8 cellular contexts compared by ENCODE assay signal in the genomic region with DNA sequence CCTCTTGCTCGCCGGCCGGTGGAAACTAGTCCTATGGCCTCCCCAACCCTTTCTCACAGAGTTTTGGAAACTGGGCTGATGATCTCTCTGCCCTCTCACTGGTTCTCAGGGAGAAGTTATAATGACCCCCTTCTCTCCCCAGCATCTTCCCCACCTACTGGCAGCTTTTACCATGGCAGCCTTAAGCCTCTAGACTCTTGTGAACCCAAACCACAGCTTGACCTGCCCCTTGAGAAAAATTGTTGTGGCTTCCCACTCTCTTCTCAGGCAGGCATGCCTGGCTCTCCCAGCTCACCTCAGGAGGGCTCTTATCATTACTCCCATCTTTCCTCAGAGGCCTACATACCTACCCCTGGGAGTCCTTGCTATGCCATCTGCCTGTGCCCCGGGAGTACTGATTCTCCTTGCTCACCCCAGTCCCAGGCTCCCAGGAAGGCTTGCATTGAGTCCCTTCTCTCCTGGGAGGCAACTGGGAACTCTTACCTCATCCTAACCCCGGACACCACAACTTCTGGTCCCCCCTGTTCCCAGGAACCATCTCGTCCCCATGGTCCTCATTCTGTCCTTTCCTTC. TPM values are rescaled to one million over a fixed set of nuclear protein-coding genes. Genes with fewer than 3 reads are reported as not detected.
DNase-seq lines count a peak whose midpoint lies in the region; ATAC-seq and TF ChIP-seq lines count a peak whose summit lies in the region.

No MANE protein-coding gene starts in this region.

- CTCF ChIA-PET in PC-9 (lab: Charles Lee): interaction anchor here (0.7 kb wide), 1 partner anchor 22 kb away, joined by 4 read pairs; no protein-coding TSS in a partner anchor

- H3K27me3 ChIP-seq in left ventricle myocardium inferior (ENCODE audit: low read depth) (no peaks in the 10 kb centered on the region), PC-9 (ENCODE audit: insufficient read depth, low read depth) (no peaks in the 10 kb centered on the region), spleen (replicated peaks in 1 of 7) (no peaks in the 10 kb centered on the region), colonic mucosa (no peaks in the 10 kb centered on the region)

- WGBS in spleen, 5 donors: 91 to 95% (median 94%) methylated on average over 6 of the region's 6 CpGs

- no peak overlapping the region for H3K9ac ChIP-seq in colonic mucosa (ENCODE audit: low read depth in 2 of 2, low read length in 2 of 2)

- H2AFZ ChIP-seq in PC-9: no peak overlapping the region

- H3K4me3 ChIP-seq in left ventricle myocardium inferior (no peak overlapping the region), PC-9 (no peak overlapping the region), spleen (no peak overlapping the region), colonic mucosa (no peak overlapping the region)

- H3K79me2 ChIP-seq in PC-9 (ENCODE audit: low read depth): peaks cover 17% of the 10 kb centered on the region

- ATAC-seq in Right ventricle myocardium superior (ENCODE audit: poor library complexity) (no peak), HG03175 (IDR thresholded peaks at IDR 0.05; ENCODE audit: unreplicated experiment) (no peak), GM21825 (IDR thresholded peaks at IDR 0.05; ENCODE audit: unreplicated experiment) (no peak)

- TF ChIP-seq CTCF in left ventricle myocardium inferior (IDR thresholded peaks at IDR 0.05; ENCODE audit: borderline replicate concordance) (peak; percentile 15), PC-9 (conservative IDR thresholded peaks at IDR 0.05) (peak; percentile 32; the same call in 1 of the 2 replicates), spleen (IDR thresholded peaks at IDR 0.05 in 8 of 11, conservative IDR thresholded peaks at IDR 0.05 in 3 of 11) (peak in 5 of 11 experiments; percentile 19 to 47 (median 36)), colonic mucosa (IDR thresholded peaks at IDR 0.05) (no peak)

- H3K36me3 ChIP-seq in left ventricle myocardium inferior (peaks cover 26% of the 10 kb centered on the region), PC-9 (ENCODE audit: low read depth) (no peaks in the 10 kb centered on the region; the same call in 1 of the 2 replicates), spleen (peaks cover 0 to 55% (median 28%) of the 10 kb centered on the region in 6 donors), colonic mucosa (peaks cover 5% of the 10 kb centered on the region)

- H3K4me1 ChIP-seq in left ventricle myocardium inferior (peaks cover 44% of the 10 kb centered on the region), PC-9 (replicated peaks; ENCODE audit: insufficient read depth) (peaks cover 20% of the 10 kb centered on the region; the same call in 1 of the 2 replicates), spleen (peaks cover 0 to 51% (median 18%) of the 10 kb centered on the region in 6 donors), colonic mucosa (peaks cover 4% of the 10 kb centered on the region)

- peak overlapping the region; percentile 94 for H3K27ac ChIP-seq in left ventricle myocardium inferior (replicated peaks)
- H3K27ac ChIP-seq in PC-9: no peak overlapping the region
- H3K27ac ChIP-seq in spleen: peak overlapping the region in 5 of 8 donors; percentile 93 to 98 (median 96)
- H3K27ac ChIP-seq in colonic mucosa: no peak overlapping the region

- H3K9me2 ChIP-seq in PC-9 (ENCODE audit: insufficient read depth): no peaks in the 10 kb centered on the region

- no TSS peak for BruUV-seq in PC-9 (replicated peaks; lab: Mats Ljungman, UMichigan)

- TF ChIP-seq POLR2A in erythroblast (IDR thresholded peaks at IDR 0.05; ENCODE audit: low read length) (peak; percentile 10), spleen (IDR thresholded peaks at IDR 0.05) (no peak)

- H3K4me2 ChIP-seq in PC-9: peak overlapping the region; percentile 83; the same call in 1 of the 2 replicates

- peaks cover 39% of the 10 kb centered on the region for H3F3A ChIP-seq in PC-9 (ENCODE audit: insufficient read depth, low read depth)

- POLR2A ChIA-PET in PC-9 (lab: Charles Lee; ENCODE audit: unreplicated experiment): interaction anchor here (0.6 kb wide), 1 partner anchor 14 kb away, joined by 3 read pairs; no protein-coding TSS in a partner anchor

- no peak for DNase-seq in left ventricle myocardium inferior
- DNase-seq in Right ventricle myocardium superior: no peak
- peak in 1 of 2 experiments; percentile 25 for DNase-seq in PC-9
- peak; percentile 41 to 50 for DNase-seq in erythroblast (lab: John Stamatoyannopoulos, UW)
- DNase-seq in spleen: no peak
- no peak for DNase-seq in colonic mucosa

- no peaks in the 10 kb centered on the region for H4K20me1 ChIP-seq in PC-9 (ENCODE audit: insufficient read depth)

- no peaks in the 10 kb centered on the region for H3K9me3 ChIP-seq in left ventricle myocardium inferior (replicated peaks)
- H3K9me3 ChIP-seq in PC-9 (ENCODE audit: insufficient read depth, low read depth): no peaks in the 10 kb centered on the region
- H3K9me3 ChIP-seq in spleen: no peaks in the 10 kb centered on the region
- H3K9me3 ChIP-seq in colonic mucosa: no peaks in the 10 kb centered on the region

- intact Hi-C loops in left ventricle myocardium inferior (cut with micrococcal nuclease): no loop called here
- intact Hi-C loops in Right ventricle myocardium superior (cut with DNase I): loop anchor here (5.0 kb wide), 1 partner anchor 40 kb away; the partner anchor contains the start of genes LRRC41 and UQCRH
- intact Hi-C loops in PC-9 (cut with micrococcal nuclease; ENCODE audit: unreplicated experiment): loop anchor here (10.0 kb wide), 1 partner anchor 1327 kb away; the partner anchor contains the start of genes HECTD3 and UROD
- intact Hi-C loops in spleen (cut with DNase I; ENCODE audit: low total_unique reads): loop anchor here (5.0 kb wide), 1 partner anchor 40 kb away; the partner anchor contains the start of genes LRRC41 and UQCRH
- intact Hi-C loops in colonic mucosa (cut with DNase I): loop anchor here (10.0 kb wide), 1 partner anchor 97 kb away; the partner anchor contains the start of gene RAD54L

RNA-seq across cellular contexts. Expression of gene NSUN4, which starts 1.6 kb away (rescaled TPM):
- total RNA-seq in left ventricle myocardium inferior: 14.1 TPM
- 15.5 TPM for total RNA-seq in Right ventricle myocardium superior
- total RNA-seq in PC-9 (2021): 31.7 and 33.9 TPM in 2 replicates
- 10 to 100 TPM; 24.8 to 35.2 (median 28.0) TPM for total RNA-seq in spleen
- polyA plus RNA-seq in spleen: 10 to 100 TPM in 1 of 3 donors, 1 to 10 TPM in 2; 7.2 to 14.6 (median 7.6) TPM
- 10 to 100 TPM; 18.3 to 19.0 TPM for total RNA-seq in colonic mucosa

RNA-seq across cellular contexts. Expression of gene UQCRH, which starts 38.7 kb away (rescaled TPM):
- total RNA-seq in left ventricle myocardium inferior: 1,085 TPM
- 1,143 TPM for total RNA-seq in Right ventricle myocardium superior
- total RNA-seq in PC-9 (2021): 457 and 551 TPM in 2 replicates
- 100 to 1,000 TPM; 106 to 386 (median 149) TPM for total RNA-seq in spleen
- 100 to 1,000 TPM; 421 to 545 (median 474) TPM for polyA plus RNA-seq in spleen
- 100 to 1,000 TPM; 451 to 502 TPM for total RNA-seq in colonic mucosa

RNA-seq across cellular contexts. Expression of gene LRRC41, which starts 38.8 kb away (rescaled TPM):
- 38.8 TPM for total RNA-seq in left ventricle myocardium inferior
- 33.6 TPM for total RNA-seq in Right ventricle myocardium superior
- 65.9 and 66.3 TPM in 2 replicates for total RNA-seq in PC-9 (2021)
- total RNA-seq in spleen: 10 to 100 TPM; 38.2 to 57.2 (median 47.6) TPM
- polyA plus RNA-seq in spleen: 10 to 100 TPM; 13.3 to 24.3 (median 16.5) TPM
- 10 to 100 TPM; 49.3 to 55.8 TPM for total RNA-seq in colonic mucosa

RNA-seq across cellular contexts. Expression of gene FAAH, which starts 51.9 kb away (rescaled TPM):
- total RNA-seq in left ventricle myocardium inferior: 2.8 TPM
- 4.8 TPM for total RNA-seq in Right ventricle myocardium superior
- total RNA-seq in PC-9 (2021): 19.1 and 23.8 TPM in 2 replicates
- total RNA-seq in spleen: 10 to 100 TPM in 1 of 7 donors, 1 to 10 TPM in 6; 5.2 to 15.3 (median 7.3) TPM
- polyA plus RNA-seq in spleen: 10 to 100 TPM in 1 of 3 donors, 1 to 10 TPM in 2; 5.3 to 10.5 (median 9.6) TPM
- total RNA-seq in colonic mucosa: 100 to 1,000 TPM in 1 of 2 donors, 10 to 100 TPM in 1; 70.0 to 117 TPM

Comparison
In these comparisons a context has a peak if more than half of its experiments do, and no peak if none do; other contexts are left out.
1. DNase-seq: peak in erythroblast (2 of 2); none in left ventricle myocardium inferior (single experiment), Right ventricle myocardium superior (single experiment), spleen (single experiment) and colonic mucosa (single experiment).
2. H3K27ac ChIP-seq: peak in left ventricle myocardium inferior (single experiment) and spleen (5 of 8); none in PC-9 (single experiment) and colonic mucosa (single experiment).